Comparison of ENCODE assay signal across 8 cellular contexts in genomic region chr4:55125763-55126541, GRCh38. TPM values are rescaled to one million over a fixed set of nuclear protein-coding genes. Genes with fewer than 3 reads are reported as not detected.
DNase-seq lines count a peak whose midpoint lies in the region; ATAC-seq, FAIRE-seq and TF ChIP-seq lines count a peak whose summit lies in the region.
"Had no signal": no experiment of that assay in that cellular context is flagged by ENCODE, and none has a peak within 500 bp of the region (broad histone marks: within the 10 kb centered on the region; RNA-seq: fewer than 3 reads in every experiment).

No MANE protein-coding gene starts in this region.

- H4K20me1 ChIP-seq in astrocyte (ENCODE audit: insufficient read depth, low read length) = no peaks in the 10 kb centered on the region

- peak overlapping the region; percentile 91 for H2AFZ ChIP-seq in astrocyte (ENCODE audit: low read depth, low read length)

- H3K9me3 Mint-ChIP-seq in astrocyte (ENCODE audit: unreplicated experiment) = peaks cover 10% of the 10 kb centered on the region
- no peaks in the 10 kb centered on the region for H3K9me3 Mint-ChIP-seq in activated CD4-positive, alpha-beta T cell treated with anti-CD3 and anti-CD28 coated beads for 36 hours (ENCODE audit: low read depth)
- H3K9me3 Mint-ChIP-seq: activated CD4-positive, alpha-beta T cell treated with anti-CD3 and anti-CD28 coated beads, Interleukin-2, amount 10 ng/mL, durations not matched to agents 7 days and 5 days had no signal

- 0 out of 2 replicates have a peak, but pooled peaks cover 14% of the 10 kb centered on the region for H3K4me1 ChIP-seq in HUES64 (ENCODE audit: insufficient read depth, low read length)
- peaks cover 16% of the 10 kb centered on the region for H3K4me1 ChIP-seq in astrocyte (ENCODE audit: insufficient read depth, low read length)
- peaks cover 8 to 26% (median 17%) of the 10 kb centered on the region in 4 donors for H3K4me1 ChIP-seq in stomach

- peak; percentile 14 for DNase-seq in astrocyte (ENCODE audit: low read depth)
- DNase-seq in stomach = no peak
- no peak for DNase-seq in HCEC 1CT
- no peak for DNase-seq in activated CD4-positive, alpha-beta T cell treated with anti-CD3 and anti-CD28 coated beads for 36 hours
- DNase-seq: activated CD4-positive, alpha-beta T cell treated with anti-CD3 and anti-CD28 coated beads, Interleukin-2, amount 10 ng/mL, durations not matched to agents 7 days and 5 days had no signal

- peak overlapping the region; percentile 99 for H3K4me2 ChIP-seq in astrocyte (ENCODE audit: low read length)

- H3K4me3 Mint-ChIP-seq in astrocyte (ENCODE audit: unreplicated experiment) = peak overlapping the region; percentile 91
- H3K4me3 Mint-ChIP-seq in activated CD4-positive, alpha-beta T cell treated with anti-CD3 and anti-CD28 coated beads for 36 hours = no peak overlapping the region
- H3K4me3 Mint-ChIP-seq: activated CD4-positive, alpha-beta T cell treated with anti-CD3 and anti-CD28 coated beads, Interleukin-2, amount 10 ng/mL, durations not matched to agents 7 days and 5 days had no signal

- no peak overlapping the region for H3K27ac Mint-ChIP-seq in astrocyte (ENCODE audit: unreplicated experiment)
- no peak overlapping the region for H3K27ac Mint-ChIP-seq in activated CD4-positive, alpha-beta T cell treated with anti-CD3 and anti-CD28 coated beads for 36 hours
- H3K27ac Mint-ChIP-seq: activated CD4-positive, alpha-beta T cell treated with anti-CD3 and anti-CD28 coated beads, Interleukin-2, amount 10 ng/mL, durations not matched to agents 7 days and 5 days had no signal

- no peak for FAIRE-seq in astrocyte (lab: Jason Lieb, UNC)

- 6% methylated on average over 32 of the region's 32 CpGs for WGBS in HUES64
- WGBS in stomach, 5 donors = 3 to 11% (median 4%) methylated on average over 23 to 32 of the region's 32 CpGs

- H3K9me3 ChIP-seq in HUES64 (ENCODE audit: insufficient read depth, low read depth, low read length) (no peaks in the 10 kb centered on the region), astrocyte (ENCODE audit: insufficient read depth, low read depth, low read length) (no peaks in the 10 kb centered on the region), stomach (no peaks in the 10 kb centered on the region)

- H3K27me3 ChIP-seq in HUES64 (ENCODE audit: insufficient read depth, low read length) (peaks cover 36% of the 10 kb centered on the region), astrocyte (ENCODE audit: insufficient read depth, low read length) (peaks cover 2% of the 10 kb centered on the region), stomach (peaks cover 0 to 23% (median 13%) of the 10 kb centered on the region in 3 donors)

- no peak for TF ChIP-seq POLR2A in stomach (IDR thresholded peaks at IDR 0.05)

- peaks cover 6% of the 10 kb centered on the region for H3K4me1 Mint-ChIP-seq in astrocyte (ENCODE audit: low read depth, unreplicated experiment)
- H3K4me1 Mint-ChIP-seq in activated CD4-positive, alpha-beta T cell treated with anti-CD3 and anti-CD28 coated beads for 36 hours = peaks cover 5% of the 10 kb centered on the region

- H3K36me3 ChIP-seq in HUES64 (ENCODE audit: insufficient read depth, low read length) (0 out of 2 replicates have a peak, but pooled peaks cover 5% of the 10 kb centered on the region), astrocyte (ENCODE audit: insufficient read depth, low read length) (no peaks in the 10 kb centered on the region), stomach (no peaks in the 10 kb centered on the region)

- H3K27ac ChIP-seq in HUES64 (ENCODE audit: low read depth, low read length) = no peak overlapping the region
- H3K27ac ChIP-seq in astrocyte (ENCODE audit: low read depth, low read length) = no peak overlapping the region
- H3K27ac ChIP-seq in stomach = peak overlapping the region in 2 of 5 donors; percentile 14 to 39

- POLR2A ChIA-PET in activated CD4-positive, alpha-beta T cell treated with anti-CD3 and anti-CD28 coated beads for 36 hours (lab: Charles Lee) = no interaction called here

- peaks cover 20% of the 10 kb centered on the region for H3K27me3 Mint-ChIP-seq in astrocyte (ENCODE audit: low read depth, unreplicated experiment)
- peaks cover 44% of the 10 kb centered on the region for H3K27me3 Mint-ChIP-seq in activated CD4-positive, alpha-beta T cell treated with anti-CD3 and anti-CD28 coated beads for 36 hours

- no peaks in the 10 kb centered on the region for H3K36me3 Mint-ChIP-seq in astrocyte (ENCODE audit: low read depth, unreplicated experiment)
- no peaks in the 10 kb centered on the region for H3K36me3 Mint-ChIP-seq in activated CD4-positive, alpha-beta T cell treated with anti-CD3 and anti-CD28 coated beads for 36 hours (ENCODE audit: low read depth)

- H3K79me2 ChIP-seq in astrocyte (ENCODE audit: insufficient read depth, low read length) = peaks cover 3% of the 10 kb centered on the region

- CTCF ChIA-PET in activated CD4-positive, alpha-beta T cell treated with anti-CD3 and anti-CD28 coated beads for 36 hours (lab: Charles Lee) = no interaction called here

- TF ChIP-seq EP300 in stomach (IDR thresholded peaks at IDR 0.05) = no peak

- intact Hi-C loops in stomach (cut with DNase I; ENCODE audit: low total_unique reads) = no loop called here
- intact Hi-C loops in activated CD4-positive, alpha-beta T cell treated with anti-CD3 and anti-CD28 coated beads for 36 hours (cut with DNase I, micrococcal nuclease) = no loop called here

- ATAC-seq in HG02759 (IDR thresholded peaks at IDR 0.05; ENCODE audit: unreplicated experiment) = no peak
- no peak for ATAC-seq in activated CD4-positive, alpha-beta T cell treated with anti-CD3 and anti-CD28 coated beads for 36 hours

- TF ChIP-seq CTCF in astrocyte (IDR thresholded peaks at IDR 0.05; ENCODE audit: insufficient read depth, low read depth, low read length) (no peak), stomach (IDR thresholded peaks at IDR 0.05) (no peak)

- H3K9ac ChIP-seq in HUES64 (ENCODE audit: low read depth, low read length) = 0 out of 2 replicates have a peak overlapping the region, but pooled peaks have one; percentile 7
- peak overlapping the region; percentile 68 for H3K9ac ChIP-seq in astrocyte (ENCODE audit: low read length)

- H3K4me3 ChIP-seq in HUES64 (ENCODE audit: low read length) (peak overlapping the region; percentile 75), astrocyte (ENCODE audit: insufficient read depth, low read depth, low read length) (peak overlapping the region; percentile 70), iPS-11a (ENCODE audit: low read depth, low read length) (peak overlapping the region; percentile 77), stomach (peak overlapping the region; percentile 46 to 64 (median 54))

RNA-seq across cellular contexts. Expression of gene KDR, which starts 0.6 kb away (rescaled TPM):
- polyA plus RNA-seq in HUES64 (2013, experiment 1 of 2) = 47.1 TPM
- polyA plus RNA-seq in HUES64 (2013, experiment 2 of 2) = 45.1 TPM
- total RNA-seq in astrocyte (2.5 TPM in 2 replicates), stomach (10 to 100 TPM in 3 of 5 donors, 1 to 10 TPM in 2; 8.0 to 32.3 (median 17.1) TPM)
- polyA plus RNA-seq in stomach = 1 to 10 TPM; 1.1 to 1.7 (median 1.7) TPM
- total RNA-seq in activated CD4-positive, alpha-beta T cell treated with anti-CD3 and anti-CD28 coated beads for 36 hours = not detected
- total RNA-seq: activated CD4-positive, alpha-beta T cell treated with anti-CD3 and anti-CD28 coated beads, Interleukin-2, amount 10 ng/mL, durations not matched to agents 7 days and 5 days had no signal
